8 cellular contexts compared by ENCODE assay signal in the genomic region with DNA sequence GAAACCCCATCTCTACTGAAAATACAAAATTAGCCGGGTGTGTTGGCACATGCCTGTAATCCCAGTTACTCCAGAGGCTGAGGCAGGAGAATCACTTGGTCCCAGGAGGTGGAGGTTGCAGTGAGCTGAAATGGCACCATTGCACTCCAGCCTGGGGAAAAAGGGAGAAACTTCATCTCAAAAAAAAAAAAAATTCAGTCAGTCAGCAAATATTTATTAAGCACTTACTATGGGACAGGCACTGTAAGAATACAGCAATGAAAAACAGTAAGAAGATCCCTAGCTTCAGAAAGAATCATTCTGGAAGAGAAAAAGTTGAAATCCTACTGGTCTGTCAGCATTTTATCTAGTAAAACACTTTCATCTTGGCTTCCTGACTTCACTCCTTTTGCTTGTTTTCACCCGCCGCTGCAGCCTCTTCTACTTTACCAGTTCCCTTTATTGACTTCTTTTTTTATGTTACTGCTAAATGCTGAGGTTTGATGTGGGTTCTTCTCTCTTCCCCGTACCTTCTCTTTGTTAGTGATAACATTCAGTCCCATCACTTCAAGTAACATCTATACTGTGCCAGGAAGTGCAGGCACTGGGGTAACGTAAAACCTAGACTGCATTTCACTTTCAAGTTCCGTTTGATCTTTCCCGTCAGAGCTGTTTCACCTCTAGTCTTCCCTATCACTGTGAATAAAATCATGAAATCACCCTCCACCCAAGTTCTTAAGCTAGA. TPM values are rescaled to one million over a fixed set of nuclear protein-coding genes. Genes with fewer than 3 reads are reported as not detected.
DNase-seq lines count a peak whose midpoint lies in the region; ATAC-seq, FAIRE-seq and TF ChIP-seq lines count a peak whose summit lies in the region.

No MANE protein-coding gene starts in this region.

- H3K27me3 Mint-ChIP-seq in activated T-helper 17 cell treated with anti-CD3 and anti-CD28 coated beads, Interleukin-2, amount 50 U/mL, for 72 hours: no peaks in the 10 kb centered on the region
- peaks cover 9% of the 10 kb centered on the region for H3K27me3 Mint-ChIP-seq in nephron progenitor cell (ENCODE audit: low read depth, poor library complexity)

- H3K4me3 ChIP-seq in small intestine (ENCODE audit: low read depth in 1 of 2, low read length in 2 of 2): no peak overlapping the region

- no peaks in the 10 kb centered on the region for H3K4me1 ChIP-seq in small intestine (ENCODE audit: control insufficient read depth in 2 of 2, insufficient read depth in 1 of 2, low read depth in 1 of 2, low read length in 1 of 2)

- ATAC-seq in GM21528 (IDR thresholded peaks at IDR 0.05; ENCODE audit: low FRiP score, unreplicated experiment): peak; percentile 93
- ATAC-seq in activated T-helper 17 cell treated with anti-CD3 and anti-CD28 coated beads, Interleukin-2, amount 50 U/mL, for 72 hours (replicated peaks): peak; percentile 97

- DNase-seq in GM10248 (ENCODE audit: extremely low spot score): peak; percentile 62
- DNase-seq in KG1 (lab: John Stamatoyannopoulos, UW): peak; percentile 24
- no peak for DNase-seq in frontal cortex (ENCODE audit: low spot score in 2 of 2)
- no peak for DNase-seq in small intestine
- DNase-seq in foreskin melanocyte: no peak
- DNase-seq in nephron progenitor cell: no peak

- POLR2A ChIA-PET in GM10248 (lab: Yijun Ruan, JAX): no interaction called here

- H3K4me3 Mint-ChIP-seq in activated T-helper 17 cell treated with anti-CD3 and anti-CD28 coated beads, Interleukin-2, amount 50 U/mL, for 72 hours: peak overlapping the region; percentile 65
- H3K4me3 Mint-ChIP-seq in nephron progenitor cell: no peak overlapping the region

- no peaks in the 10 kb centered on the region for H3K36me3 ChIP-seq in small intestine (ENCODE audit: control insufficient read depth in 2 of 2, insufficient read depth in 2 of 2, low read length in 2 of 2)

- no peaks in the 10 kb centered on the region for H3K27me3 ChIP-seq in small intestine (ENCODE audit: control insufficient read depth in 2 of 2, insufficient read depth in 2 of 2, low read length in 2 of 2)

- no peak overlapping the region for H3K27ac ChIP-seq in small intestine (ENCODE audit: low read depth in 1 of 2, low read length in 1 of 2)

- peak overlapping the region; percentile 39 for H3K27ac Mint-ChIP-seq in activated T-helper 17 cell treated with anti-CD3 and anti-CD28 coated beads, Interleukin-2, amount 50 U/mL, for 72 hours
- H3K27ac Mint-ChIP-seq in nephron progenitor cell: no peak overlapping the region

- peaks cover 11% of the 10 kb centered on the region for H3K4me1 Mint-ChIP-seq in activated T-helper 17 cell treated with anti-CD3 and anti-CD28 coated beads, Interleukin-2, amount 50 U/mL, for 72 hours
- H3K4me1 Mint-ChIP-seq in nephron progenitor cell: peaks cover 7% of the 10 kb centered on the region

- FAIRE-seq in frontal cortex (lab: Jason Lieb, UNC): no peak
- no peak for FAIRE-seq in small intestine (lab: Jason Lieb, UNC)

- CTCF ChIA-PET in GM10248 (lab: Yijun Ruan, JAX): interaction anchor here (0.7 to 1.5 kb wide), 4 partner anchors 11 to 43 kb away, joined by 3 to 4 read pairs (median 3); no protein-coding TSS in a partner anchor

- TF ChIP-seq CTCF in GM10248 (IDR thresholded peaks at IDR 0.05; ENCODE audit: control extremely low read depth, extremely low read depth, low read depth, missing control alignments): no peak
- no peak for TF ChIP-seq CTCF in nephron progenitor cell (IDR thresholded peaks at IDR 0.05)

- no peaks in the 10 kb centered on the region for H3K9me3 Mint-ChIP-seq in activated T-helper 17 cell treated with anti-CD3 and anti-CD28 coated beads, Interleukin-2, amount 50 U/mL, for 72 hours
- no peaks in the 10 kb centered on the region for H3K9me3 Mint-ChIP-seq in nephron progenitor cell

- 39 to 49% (median 43%) methylated on average over 7 of the region's 7 CpGs for WGBS in small intestine, 3 donors

- no peaks in the 10 kb centered on the region for H3K36me3 Mint-ChIP-seq in activated T-helper 17 cell treated with anti-CD3 and anti-CD28 coated beads, Interleukin-2, amount 50 U/mL, for 72 hours (ENCODE audit: low read depth)
- no peaks in the 10 kb centered on the region for H3K36me3 Mint-ChIP-seq in nephron progenitor cell (ENCODE audit: low read depth)

- H3K9me3 ChIP-seq in small intestine (ENCODE audit: control insufficient read depth, low read depth): no peaks in the 10 kb centered on the region

RNA-seq across cellular contexts. Expression of gene TAF4B, which starts 10.8 kb away (rescaled TPM):
- 10 to 100 TPM; 12.8 to 14.1 TPM for total RNA-seq in activated T-helper 17 cell treated with anti-CD3 and anti-CD28 coated beads, Interleukin-2, amount 50 U/mL, for 72 hours
- total RNA-seq in frontal cortex: 2.0 TPM
- 1 to 10 TPM in 2 of 3 donors, under 1 TPM in 1; 0.22 to 2.4 (median 1.1) TPM for polyA plus RNA-seq in small intestine

Comparison
In these comparisons a context has a peak if more than half of its experiments do, and no peak if none do; other contexts are left out.
1. DNase-seq: peak in GM10248 (single experiment) and KG1 (single experiment); none in frontal cortex (0 of 2), small intestine (single experiment), foreskin melanocyte (single experiment) and nephron progenitor cell (single experiment).